ENCODE assay signal across 8 cellular contexts in genomic region chr6:33272358-33273128, GRCh38. TPM values are rescaled to one million over a fixed set of nuclear protein-coding genes. Genes with fewer than 3 reads are reported as not detected.
DNase-seq lines count a peak whose midpoint lies in the region; ATAC-seq and TF ChIP-seq lines count a peak whose summit lies in the region.

No MANE protein-coding gene starts in this region.

- no peaks in the 10 kb centered on the region for H3K9me2 ChIP-seq in PC-9 (ENCODE audit: insufficient read depth)

- H3K4me1 ChIP-seq in PC-9 (replicated peaks; ENCODE audit: insufficient read depth), result peaks cover 39% of the 10 kb centered on the region
- peaks cover 31 to 35% of the 10 kb centered on the region in 2 experiments for H3K4me1 ChIP-seq in neutrophil (ENCODE audit: control insufficient read depth in 1 of 2, insufficient read depth in 1 of 2, low read depth in 1 of 2, low read length in 1 of 2)

- no peaks in the 10 kb centered on the region for H3K27me3 ChIP-seq in CD4-positive, alpha-beta T cell (ENCODE audit: control insufficient read depth, insufficient read depth, low read length)
- H3K27me3 ChIP-seq in PC-9 (ENCODE audit: insufficient read depth, low read depth) (no peaks in the 10 kb centered on the region), neutrophil (no peaks in the 10 kb centered on the region)

- H3K36me3 Mint-ChIP-seq in CD4-positive, alpha-beta T cell (ENCODE audit: low read depth), result peaks cover 90% of the 10 kb centered on the region
- H3K36me3 Mint-ChIP-seq in endothelial cell (ENCODE audit: low read depth, unreplicated experiment), result peaks cover 40% of the 10 kb centered on the region

- peaks cover 53% of the 10 kb centered on the region for H3F3A ChIP-seq in PC-9 (ENCODE audit: insufficient read depth, low read depth)

- peaks cover 36% of the 10 kb centered on the region for H4K20me1 ChIP-seq in PC-9 (ENCODE audit: insufficient read depth)

- DNase-seq in CD4-positive, alpha-beta T cell, result no peak
- DNase-seq in PC-9 (peak in 1 of 2 experiments; percentile 33), endothelial cell (ENCODE audit: low spot score) (no peak), NCI-H187 treated with DMSO at 0.1 percent for 48 hours (lab: John Stamatoyannopoulos, UW) (no peak), activated gamma-delta T cell (lab: John Stamatoyannopoulos, UW) (no peak), erythroblast (lab: John Stamatoyannopoulos, UW) (no peak)

- TF ChIP-seq POLR2A in erythroblast (IDR thresholded peaks at IDR 0.05; ENCODE audit: low read length), result no peak

- no peaks in the 10 kb centered on the region for H3K9me3 ChIP-seq in CD4-positive, alpha-beta T cell (ENCODE audit: control insufficient read depth, low read length)
- H3K9me3 ChIP-seq in PC-9 (ENCODE audit: insufficient read depth, low read depth) (no peaks in the 10 kb centered on the region), neutrophil (no peaks in the 10 kb centered on the region)

- intact Hi-C loops in CD4-positive, alpha-beta T cell (cut with DNase I, micrococcal nuclease), result loop anchor here (2.0 to 10.0 kb wide), 6 partner anchors 40 to 1370 kb away; partner anchors contain the start of genes LEMD2 (in 1 of the 2), RXRB (in 1 of the 2), SLC39A7 (in 1 of the 2) and TAPBP (in 1 of the 2)
- intact Hi-C loops in PC-9 (cut with micrococcal nuclease; ENCODE audit: unreplicated experiment), result loop anchor here (10.0 kb wide), 1 partner anchor 68 kb away; the partner anchor contains the start of genes HSD17B8, RING1, RXRB and SLC39A7

- peak overlapping the region; percentile 92 for H3K27ac ChIP-seq in CD4-positive, alpha-beta T cell (ENCODE audit: low read depth, low read length)
- H3K27ac ChIP-seq in PC-9, result peak overlapping the region; percentile 79
- H3K27ac ChIP-seq in neutrophil, result peak overlapping the region; percentile 96

- peak overlapping the region; percentile 96 for H3K4me2 ChIP-seq in PC-9

- no peak for TF ChIP-seq CTCF in CD4-positive, alpha-beta T cell (IDR thresholded peaks at IDR 0.05)
- TF ChIP-seq CTCF in PC-9 (conservative IDR thresholded peaks at IDR 0.05) (no peak), endothelial cell (IDR thresholded peaks at IDR 0.05; ENCODE audit: unreplicated experiment) (no peak), neutrophil (IDR thresholded peaks at IDR 0.05) (no peak)

- H3K4me3 ChIP-seq in PC-9, result peak overlapping the region; percentile 70
- peak overlapping the region; percentile 73 to 87 for H3K4me3 ChIP-seq in neutrophil (ENCODE audit: low read depth in 1 of 2, low read length in 1 of 2)

- no peak overlapping the region for H2AFZ ChIP-seq in PC-9

- H3K36me3 ChIP-seq in PC-9 (ENCODE audit: low read depth) (peaks cover 44% of the 10 kb centered on the region), neutrophil (peaks cover 16% of the 10 kb centered on the region)

- CTCF ChIA-PET in CD4-positive, alpha-beta T cell (lab: Charles Lee), result interaction anchor here (0.6 to 2.0 kb wide), 6 partner anchors 17 to 439 kb away, joined by 3 to 16 read pairs (median 4); partner anchors contain the start of genes PFDN6, UQCC2 and WDR46
- CTCF ChIA-PET in PC-9 (lab: Charles Lee), result no interaction called here

- H3K27ac Mint-ChIP-seq in CD4-positive, alpha-beta T cell, result peak overlapping the region; percentile 97
- peak overlapping the region; percentile 100 for H3K27ac Mint-ChIP-seq in endothelial cell (ENCODE audit: unreplicated experiment)

- H3K9me3 Mint-ChIP-seq in CD4-positive, alpha-beta T cell, result no peaks in the 10 kb centered on the region
- no peaks in the 10 kb centered on the region for H3K9me3 Mint-ChIP-seq in endothelial cell (ENCODE audit: unreplicated experiment)

- peaks cover 56% of the 10 kb centered on the region for H3K79me2 ChIP-seq in PC-9 (ENCODE audit: low read depth)

- peak; percentile 2 for ATAC-seq in CD4-positive, alpha-beta T cell (ENCODE audit: poor library complexity)
- ATAC-seq in GM21390 (IDR thresholded peaks at IDR 0.05; ENCODE audit: unreplicated experiment), result no peak

- peaks cover 75% of the 10 kb centered on the region for H3K4me1 Mint-ChIP-seq in CD4-positive, alpha-beta T cell (ENCODE audit: low read depth)
- H3K4me1 Mint-ChIP-seq in endothelial cell (ENCODE audit: unreplicated experiment), result peaks cover 56% of the 10 kb centered on the region

- BruUV-seq in PC-9 (replicated peaks; lab: Mats Ljungman, UMichigan), result TSS peak; percentile 62

- H3K27me3 Mint-ChIP-seq in CD4-positive, alpha-beta T cell, result no peaks in the 10 kb centered on the region
- H3K27me3 Mint-ChIP-seq in endothelial cell (ENCODE audit: unreplicated experiment), result peaks cover 16% of the 10 kb centered on the region

- POLR2A ChIA-PET in CD4-positive, alpha-beta T cell (lab: Charles Lee), result interaction anchor here (0.6 to 4.2 kb wide), 36 partner anchors 8 to 1314 kb away, joined by 3 to 105 read pairs (median 5); partner anchors contain the start of genes BAK1, BRD2, CUTA and HLA-DPB1
- POLR2A ChIA-PET in PC-9 (lab: Charles Lee; ENCODE audit: unreplicated experiment), result interaction anchor here (1.0 kb wide), 2 partner anchors 17 to 25 kb away, joined by 5 to 13 read pairs; partner anchors contain the start of genes PFDN6 and WDR46

- peak overlapping the region; percentile 96 for H3K4me3 Mint-ChIP-seq in CD4-positive, alpha-beta T cell
- H3K4me3 Mint-ChIP-seq in endothelial cell (ENCODE audit: unreplicated experiment), result peak overlapping the region; percentile 99

RNA-seq across cellular contexts. Expression of gene RPS18, which starts 0.7 kb away (rescaled TPM):
- 1,000 to 10,000 TPM; 5,159 to 5,309 TPM for total RNA-seq in CD4-positive, alpha-beta T cell
- total RNA-seq in PC-9 (2021) (2,057 and 2,442 TPM in 2 replicates), endothelial cell (ENCODE audit: unreplicated experiment) (2,251 TPM)

RNA-seq across cellular contexts. Expression of gene VPS52, which starts 0.9 kb away (rescaled TPM):
- total RNA-seq in CD4-positive, alpha-beta T cell, result 10 to 100 TPM; 67.9 TPM
- total RNA-seq in PC-9 (2021) (46.2 and 48.3 TPM in 2 replicates), endothelial cell (ENCODE audit: unreplicated experiment) (41.8 TPM)

RNA-seq across cellular contexts. Expression of gene B3GALT4, which starts 4.4 kb away (rescaled TPM):
- total RNA-seq in CD4-positive, alpha-beta T cell, result 10 to 100 TPM; 11.1 to 12.7 TPM
- total RNA-seq in PC-9 (2021) (10.3 and 12.8 TPM in 2 replicates), endothelial cell (ENCODE audit: unreplicated experiment) (3.8 TPM)

RNA-seq across cellular contexts. Expression of gene WDR46, which starts 16.5 kb away (rescaled TPM):
- 10 to 100 TPM; 13.6 to 15.8 TPM for total RNA-seq in CD4-positive, alpha-beta T cell
- 52.4 and 59.6 TPM in 2 replicates for total RNA-seq in PC-9 (2021)
- 48.5 TPM for total RNA-seq in endothelial cell (ENCODE audit: unreplicated experiment)

RNA-seq across cellular contexts. Expression of gene PFDN6, which starts 16.9 kb away (rescaled TPM):
- 10 to 100 TPM in 1 of 2 experiments, 1 to 10 TPM in 1; 9.7 to 11.7 TPM for total RNA-seq in CD4-positive, alpha-beta T cell
- total RNA-seq in PC-9 (2021), result 51.5 and 57.2 TPM in 2 replicates
- total RNA-seq in endothelial cell (ENCODE audit: unreplicated experiment), result 33.3 TPM
